In the genomic region with DNA sequence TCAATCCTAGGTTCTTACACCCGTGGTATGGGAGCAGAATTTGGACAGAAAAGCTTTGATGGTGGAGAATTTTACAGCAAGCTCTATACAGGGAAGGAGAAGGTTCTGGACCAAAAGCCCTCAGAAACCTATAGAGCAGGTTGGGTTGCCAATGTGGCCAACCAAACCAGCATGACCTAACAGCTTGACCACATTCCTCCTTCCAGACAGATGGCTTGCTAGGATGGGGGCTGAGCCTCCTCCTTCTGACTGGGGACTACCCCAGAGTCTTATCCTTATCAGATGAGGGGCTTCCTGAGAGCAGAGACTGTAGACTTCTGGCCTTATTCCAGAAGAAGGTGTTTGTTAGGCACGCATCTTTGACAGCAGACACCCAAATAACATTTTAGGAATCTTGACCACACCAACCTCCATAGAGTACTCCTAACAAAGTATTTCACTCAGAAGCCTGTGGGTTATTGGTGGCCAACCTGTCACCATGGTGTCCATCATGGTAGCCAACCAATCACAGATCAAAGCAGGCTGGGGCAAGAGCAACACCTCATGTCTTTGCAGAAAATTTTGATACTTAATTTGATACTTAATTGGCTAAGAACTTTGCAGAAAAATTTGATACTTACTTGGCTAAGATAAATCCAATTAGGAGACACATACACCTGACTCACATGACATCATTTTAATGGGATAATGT, we compare ENCODE assay signal across 25 cellular contexts. TPM values are rescaled to one million over a fixed set of nuclear protein-coding genes. Genes with fewer than 3 reads are reported as not detected.
DNase-seq lines count a peak whose midpoint lies in the region; ATAC-seq, FAIRE-seq and TF ChIP-seq lines count a peak whose summit lies in the region.
"Had no signal": no experiment of that assay in that cellular context is flagged by ENCODE, and none has a peak within 500 bp of the region (broad histone marks: within the 10 kb centered on the region; RNA-seq: fewer than 3 reads in every experiment).

No MANE protein-coding gene starts in this region.

- no peak overlapping the region for H2BK5ac ChIP-seq in trophoblast cell (ENCODE audit: low read depth, low read length, poor library complexity)

- 40% methylated on average over 2 of the region's 2 CpGs for WGBS in GM12878 (ENCODE audit: insufficient coverage, insufficient replicate concordance, low lambda C conversion rate, missing lambda C conversion rate)
- 79% methylated on average over 2 of the region's 2 CpGs for WGBS in esophagus muscularis mucosa
- no CpG with 5 or more reads among the region's 2 CpGs for WGBS in trophoblast cell (ENCODE audit: extremely low coverage, insufficient coverage, insufficient read length)

- H3K36me3 ChIP-seq in GM12878 (ENCODE audit: control insufficient read depth in 2 of 2, insufficient read depth in 2 of 2, low read length in 1 of 2) (no peaks in the 10 kb centered on the region), esophagus muscularis mucosa (no peaks in the 10 kb centered on the region), trophoblast cell (ENCODE audit: control insufficient read depth in 1 of 2, insufficient read depth in 2 of 2, low read length in 2 of 2) (no peaks in the 10 kb centered on the region), GM23338 (ENCODE audit: insufficient read depth) (no peaks in the 10 kb centered on the region)
- H3K36me3 ChIP-seq: BE2C, BLaER1 had no signal

- no peaks in the 10 kb centered on the region for H3K9me3 Mint-ChIP-seq in GM23338
- H3K9me3 Mint-ChIP-seq: CD4-positive, alpha-beta memory T cell; CD8-positive, alpha-beta memory T cell had no signal

- TF ChIP-seq RAD21 in GM12878 (IDR thresholded peaks at IDR 0.05; ENCODE audit: insufficient read depth, low read depth, low read length), result no peak

- H4K8ac ChIP-seq in trophoblast cell (ENCODE audit: low read depth, low read length), result no peak overlapping the region

- no peak overlapping the region for H3K14ac ChIP-seq in trophoblast cell (ENCODE audit: low read length)

- no peak overlapping the region for H3K18ac ChIP-seq in trophoblast cell (ENCODE audit: low read length)

- DNase-seq in CMK (ENCODE audit: low read depth), result peak; percentile 64
- DNase-seq in GM12878 (ENCODE audit: low read depth, low spot score), result no peak
- DNase-seq in esophagus muscularis mucosa (ENCODE audit: extremely low spot score), result peak; percentile 81
- peak in 1 of 2 donors; percentile 51 for DNase-seq in trophoblast cell
- DNase-seq in SIG-M5 treated with dmso at 0.1 percent for 504 hours (lab: John Stamatoyannopoulos, UW; ENCODE audit: unreplicated experiment), result no peak
- DNase-seq in GM23338 (ENCODE audit: low spot score), result no peak
- DNase-seq in activated CD8-positive, alpha-beta memory T cell treated with anti-CD3 and anti-CD28 coated beads for 24 hours, result no peak
- DNase-seq: 8988T; ACHN; BE2C; C1 segment of cervical spinal cord; Caco-2; Calu3; CD4-positive, alpha-beta memory T cell; CD4-positive, CD25-positive, alpha-beta regulatory T cell; CD8-positive, alpha-beta memory T cell; DMS79 treated with DMSO at 0.1 percent for 48 hours; GF-D8 had no signal

- H3K27ac Mint-ChIP-seq in GM23338, result no peak overlapping the region
- H3K27ac Mint-ChIP-seq: CD14-positive monocyte; CD4-positive, alpha-beta memory T cell; CD4-positive, CD25-positive, alpha-beta regulatory T cell had no signal

- intact Hi-C loops in GM12878 (cut with micrococcal nuclease; ENCODE audit: unreplicated experiment), result no loop called here
- intact Hi-C loops in esophagus muscularis mucosa (cut with DNase I), result no loop called here

- no peak for FAIRE-seq in GM12878 (lab: Jason Lieb, UNC)
- FAIRE-seq: A204.1, D721Med, G401.6, GM12892, GM18507 had no signal

- in situ Hi-C loops in GM12878 (cut with MboI), result no loop called here

- H3K79me1 ChIP-seq in trophoblast cell (ENCODE audit: low read length), result no peaks in the 10 kb centered on the region

- no TSS peak for BruUV-seq in GM12878 (replicated peaks; lab: Mats Ljungman, UMichigan)

- no peak overlapping the region for H4K12ac ChIP-seq in trophoblast cell (ENCODE audit: low read depth, low read length)

- no peak overlapping the region for H3K23ac ChIP-seq in trophoblast cell (ENCODE audit: low read length)

- ATAC-seq in GM12878, result no peak
- no peak for ATAC-seq in GM23338

- RAD21 ChIA-PET in GM12878 (lab: Charles Lee; ENCODE audit: unreplicated experiment), result no interaction called here

- H3F3A ChIP-seq in GM23338 (replicated peaks; ENCODE audit: low read depth), result no peaks in the 10 kb centered on the region

- H3K27me3 Mint-ChIP-seq in GM23338 (ENCODE audit: insufficient read depth, low read depth, poor library complexity), result no peaks in the 10 kb centered on the region
- H3K27me3 Mint-ChIP-seq: CD4-positive, CD25-positive, alpha-beta regulatory T cell had no signal

- TF ChIP-seq CTCF in GM12878 (IDR thresholded peaks at IDR 0.05 in 2 of 3, conservative IDR thresholded peaks at IDR 0.05 in 1 of 3; ENCODE audit: control insufficient read depth in 2 of 3, extremely low read depth in 1 of 3, insufficient read depth in 1 of 3, low read depth in 3 of 3, low read length in 3 of 3) (no peak), esophagus muscularis mucosa (IDR thresholded peaks at IDR 0.05) (no peak), GM23338 (conservative IDR thresholded peaks at IDR 0.05; ENCODE audit: low read depth in 2 of 2) (no peak)

- H3K4me3 Mint-ChIP-seq in GM23338, result no peak overlapping the region
- H3K4me3 Mint-ChIP-seq: CD14-positive monocyte; CD4-positive, alpha-beta memory T cell; CD4-positive, CD25-positive, alpha-beta regulatory T cell; CD8-positive, alpha-beta memory T cell had no signal

- H2BK12ac ChIP-seq in trophoblast cell (ENCODE audit: low read length), result peak overlapping the region; percentile 74

- H3K27ac ChIP-seq in GM12878 (ENCODE audit: control insufficient read depth, insufficient read depth) (no peak overlapping the region), esophagus muscularis mucosa (replicated peaks in 1 of 4) (no peak overlapping the region), trophoblast cell (ENCODE audit: low read depth, low read length) (no peak overlapping the region), GM23338 (ENCODE audit: low read depth) (no peak overlapping the region)
- H3K27ac ChIP-seq: BLaER1 had no signal

- TF ChIP-seq EP300 in GM12878 (IDR thresholded peaks at IDR 0.05; ENCODE audit: borderline replicate concordance in 1 of 2, control insufficient read depth in 1 of 2, low read depth in 2 of 2, low read length in 2 of 2), result no peak
- TF ChIP-seq EP300 in esophagus muscularis mucosa (IDR thresholded peaks at IDR 0.05), result no peak

- no peak overlapping the region for H4K91ac ChIP-seq in trophoblast cell (ENCODE audit: low read depth, low read length)

- CTCF ChIA-PET in GM12878 (lab: Yijun Ruan, JAX), result no interaction called here

- no peaks in the 10 kb centered on the region for H3K4me1 ChIP-seq in GM12878 (ENCODE audit: control insufficient read depth, insufficient read depth, low read length)
- peaks cover 7 to 25% (median 15%) of the 10 kb centered on the region in 4 donors for H3K4me1 ChIP-seq in esophagus muscularis mucosa
- H3K4me1 ChIP-seq in trophoblast cell (ENCODE audit: control insufficient read depth in 1 of 2, insufficient read depth in 2 of 2, low read length in 2 of 2), result peaks cover 0 to 3% of the 10 kb centered on the region in 2 experiments
- no peaks in the 10 kb centered on the region for H3K4me1 ChIP-seq in GM23338 (ENCODE audit: insufficient read depth)
- H3K4me1 ChIP-seq: BE2C, Caco-2 had no signal

- H3K9me3 ChIP-seq in GM12878 (replicated peaks; ENCODE audit: control insufficient read depth, insufficient read depth, low read length), result no peaks in the 10 kb centered on the region
- H3K9me3 ChIP-seq in esophagus muscularis mucosa, result no peaks in the 10 kb centered on the region
- H3K9me3 ChIP-seq in trophoblast cell (ENCODE audit: insufficient read depth, low read depth, low read length), result no peaks in the 10 kb centered on the region
- H3K9me3 ChIP-seq: BE2C, BLaER1, Caco-2 had no signal

- no peak overlapping the region for H2AK5ac ChIP-seq in trophoblast cell (ENCODE audit: low read length)

- H2AFZ ChIP-seq in GM12878 (ENCODE audit: control insufficient read depth, low read depth, low read length), result no peak overlapping the region
- H2AFZ ChIP-seq in trophoblast cell (ENCODE audit: insufficient read depth, low read length, poor library complexity), result no peak overlapping the region
- H2AFZ ChIP-seq in GM23338, result no peak overlapping the region

- POLR2A ChIA-PET in GM12878 (lab: Charles Lee), result no interaction called here

- H3K4me1 Mint-ChIP-seq in GM23338, result no peaks in the 10 kb centered on the region
- H3K4me1 Mint-ChIP-seq: CD4-positive, alpha-beta memory T cell had no signal

- SMC1A ChIA-PET in GM12878 (lab: Charles Lee; ENCODE audit: uncharacterized antibody, unreplicated experiment), result no interaction called here

- no peak overlapping the region for H3K9ac ChIP-seq in GM12878 (ENCODE audit: control insufficient read depth, insufficient read depth, low read length)
- H3K9ac ChIP-seq in trophoblast cell (ENCODE audit: low read length), result no peak overlapping the region
- H3K9ac ChIP-seq: BLaER1 had no signal

- H3K27me3 ChIP-seq in GM12878 (replicated peaks in 1 of 2; ENCODE audit: control insufficient read depth in 2 of 2, insufficient read depth in 2 of 2, low read length in 1 of 2) (no peaks in the 10 kb centered on the region), esophagus muscularis mucosa (no peaks in the 10 kb centered on the region), trophoblast cell (ENCODE audit: insufficient read depth, low read length) (no peaks in the 10 kb centered on the region), GM23338 (ENCODE audit: insufficient read depth) (no peaks in the 10 kb centered on the region)
- H3K27me3 ChIP-seq: BLaER1 had no signal

- H3K79me2 ChIP-seq in GM12878 (ENCODE audit: control insufficient read depth, insufficient read depth, low read length), result no peaks in the 10 kb centered on the region
- H3K79me2 ChIP-seq in trophoblast cell (ENCODE audit: control insufficient read depth, insufficient read depth, low read length, poor library complexity), result no peaks in the 10 kb centered on the region
- no peaks in the 10 kb centered on the region for H3K79me2 ChIP-seq in GM23338 (replicated peaks; ENCODE audit: insufficient read depth)

- H3K4ac ChIP-seq in trophoblast cell (ENCODE audit: low read depth, low read length), result no peak overlapping the region

- H3K4me3 ChIP-seq in GM12878 (no peak overlapping the region), esophagus muscularis mucosa (no peak overlapping the region), trophoblast cell (ENCODE audit: low read depth, low read length) (no peak overlapping the region), GM23338 (no peak overlapping the region)
- H3K4me3 ChIP-seq: BLaER1 had no signal

- H4K20me1 ChIP-seq in GM12878 (ENCODE audit: control insufficient read depth, insufficient read depth) (no peaks in the 10 kb centered on the region), GM23338 (replicated peaks; ENCODE audit: insufficient read depth) (no peaks in the 10 kb centered on the region)
- H4K20me1 ChIP-seq: BLaER1 had no signal

- TF ChIP-seq POLR2A in GM12878 (IDR thresholded peaks at IDR 0.05; ENCODE audit: low read depth, low read length) (no peak), esophagus muscularis mucosa (IDR thresholded peaks at IDR 0.05; ENCODE audit: low read depth) (no peak)

- H3K36me3 Mint-ChIP-seq in GM23338 (ENCODE audit: low read depth), result no peaks in the 10 kb centered on the region
- H3K36me3 Mint-ChIP-seq: CD4-positive, alpha-beta memory T cell; CD4-positive, CD25-positive, alpha-beta regulatory T cell; CD8-positive, alpha-beta memory T cell had no signal

- no peaks in the 10 kb centered on the region for H3K9me2 ChIP-seq in GM23338 (ENCODE audit: insufficient read depth)

- no peak overlapping the region for H2BK120ac ChIP-seq in trophoblast cell (ENCODE audit: insufficient read depth, low read length, poor library complexity)

- H3K4me2 ChIP-seq in GM12878 (ENCODE audit: control insufficient read depth, insufficient read depth) (no peak overlapping the region), trophoblast cell (ENCODE audit: low read length) (no peak overlapping the region), GM23338 (no peak overlapping the region)
- H3K4me2 ChIP-seq: BLaER1 had no signal

RNA-seq across cellular contexts. Expression of gene EPAS1, which starts 34.8 kb away (rescaled TPM):
- 17.2 and 18.5 TPM in 2 replicates for total RNA-seq in GM12878 (2013; cell fraction: nucleolus; rRNA removed)
- 1.3 and 1.5 TPM in 2 replicates for total RNA-seq in GM12878 (2014; rRNA removed)
- 0.18 and 0.51 TPM in 2 replicates for total RNA-seq in GM12878 (2014; rRNA removed; fragmentation: Illumina TruSeq; extraction: Trizol)
- total RNA-seq in GM12878 (2021), result 1.5 and 2.5 TPM in 2 replicates
- polyA plus RNA-seq in GM12878 (2011; ENCODE audit: low read depth), result 0.07 TPM
- 7.0 and 22.0 TPM in 2 replicates for polyA plus RNA-seq in GM12878 (2011; rRNA removed)
- 7.8 and 12.6 TPM in 2 replicates for polyA plus RNA-seq in GM12878 (2011; cell fraction: cytosol; rRNA removed)
- polyA plus RNA-seq in GM12878 (2011; cell fraction: nucleus; rRNA removed), result 25.0 and 34.5 TPM in 2 replicates
- polyA plus RNA-seq in GM12878 (2012), result 0.30 and 0.76 TPM in 2 replicates
- 0.95 and 1.3 TPM in 2 replicates for polyA plus RNA-seq in GM12878 (2014; fragmentation: Illumina TruSeq; extraction: Trizol)
- polyA plus RNA-seq in GM12878 (2014; fragmentation: Nextera tagmentation; extraction: Ambion mirVana), result under 1 TPM in 1 of 2 experiments, not detected in 1; 0.11 TPM
- 0.69 and 1.3 TPM in 2 replicates for polyA plus RNA-seq in GM12878 (2014; rRNA removed)
- polyA plus RNA-seq in GM12878 (2016; fragmentation: Nextera tagmentation; extraction: Ambion mirVana), result under 1 TPM; 0.23 to 0.62 TPM
- polyA minus RNA-seq in GM12878 (2011; rRNA and poly(A)+ RNA removed), result 13.5 and 20.9 TPM in 2 replicates
- polyA minus RNA-seq in GM12878 (2011; cell fraction: cytosol; rRNA and poly(A)+ RNA removed), result 13.9 and 15.5 TPM in 2 replicates
- polyA minus RNA-seq in GM12878 (2011; cell fraction: nucleus; rRNA and poly(A)+ RNA removed), result 15.7 and 27.0 TPM in 2 replicates
- 100 to 1,000 TPM; 113 to 225 (median 183) TPM for total RNA-seq in esophagus muscularis mucosa
- 1,165 and 1,253 TPM in 2 replicates for polyA plus RNA-seq in trophoblast cell (2013)
- total RNA-seq in GM23338 (2014; rRNA removed; shearing (Covaris generic)), result 5.4 and 5.7 TPM in 2 replicates
- 0.52 and 0.68 TPM in 2 replicates for polyA plus RNA-seq in GM23338 (2016; fragmentation: Nextera tagmentation; extraction: Ambion mirVana)

Comparison
In these comparisons a context has a peak if more than half of its experiments do, and no peak if none do; other contexts are left out.
1. DNase-seq: peak in CMK (single experiment) and esophagus muscularis mucosa (single experiment); none in GM12878 (single experiment), SIG-M5 treated with dmso at 0.1 percent for 504 hours (single experiment), GM23338 (single experiment) and activated CD8-positive, alpha-beta memory T cell treated with anti-CD3 and anti-CD28 coated beads for 24 hours (single experiment).
2. RNA of gene EPAS1, which starts 34.8 kb away (total RNA-seq): 113 to 225 TPM in esophagus muscularis mucosa; 5.4 to 5.7 TPM in GM23338 and 0.18 to 18.5 TPM in GM12878; every median in the first group is over 4 times any median in the second.